Comparison of ENCODE assay signal across 8 cellular contexts in genomic region chr12:1583421-1584078, GRCh38. TPM values are rescaled to one million over a fixed set of nuclear protein-coding genes. Genes with fewer than 3 reads are reported as not detected.
DNase-seq lines count a peak whose midpoint lies in the region; ATAC-seq and TF ChIP-seq lines count a peak whose summit lies in the region.

No MANE protein-coding gene starts in this region.

- peak; percentile 53 for ATAC-seq in HG03025 (IDR thresholded peaks at IDR 0.05; ENCODE audit: low FRiP score, unreplicated experiment)
- peak; percentile 84 for ATAC-seq in left colon

- in situ Hi-C loops in G401 (cut with HindIII; ENCODE audit: low sequenced_read_pairs) = no loop called here

- TF ChIP-seq CTCF in WI38 (IDR thresholded peaks at IDR 0.05; ENCODE audit: low read depth, low read length) = peak; percentile 74

- peak overlapping the region; percentile 28; the same call in 1 of the 2 replicates for H3K4me3 ChIP-seq in WI38 (ENCODE audit: low read depth, low read length)

- intact Hi-C loops in left colon (cut with DNase I, micrococcal nuclease) = loop anchor here (2.0 to 10.0 kb wide), 2 partner anchors 465 to 469 kb away; no protein-coding TSS in a partner anchor

- DNase-seq in G401 (ENCODE audit: low spot score) (peak; percentile 87), NCI-H2196 treated with DMSO at 0.1 percent for 48 hours (lab: John Stamatoyannopoulos, UW; ENCODE audit: unreplicated experiment) (peak; percentile 23), left colon (peak; percentile 74 to 80), mesenteric fat pad (ENCODE audit: low spot score) (no peak)
- peak; percentile 59 for DNase-seq in central memory CD4-positive, alpha-beta T cell
- DNase-seq in stimulated activated CD4-positive, alpha-beta T cell treated with anti-CD3 and anti-CD28 coated beads, Interleukin-4, amount 100 ng/mL, for 1 hour = peak; percentile 41

RNA-seq across cellular contexts. Expression of gene FBXL14, which starts 10.8 kb away (rescaled TPM):
- 21.5 and 22.3 TPM in 2 replicates for total RNA-seq in G401 (2014; rRNA removed; shearing (Covaris generic))
- total RNA-seq in left colon (10 to 100 TPM; 32.6 to 40.8 TPM), mesenteric fat pad (8.4 TPM)

RNA-seq across cellular contexts. Expression of gene WNT5B, which starts 45.5 kb away (rescaled TPM):
- total RNA-seq in G401 (2014; rRNA removed; shearing (Covaris generic)) = 8.0 and 13.5 TPM in 2 replicates
- total RNA-seq in left colon = 1 to 10 TPM; 4.5 to 9.4 TPM
- total RNA-seq in mesenteric fat pad = 2.3 TPM
